ENCODE assay signal across 35 cellular contexts in genomic region chr2:70528276-70528675, GRCh38. TPM values are rescaled to one million over a fixed set of nuclear protein-coding genes. Genes with fewer than 3 reads are reported as not detected.
"Had no signal": no experiment of that assay in that cellular context is flagged by ENCODE, and none has a peak within 500 bp of the region (broad histone marks: within the 10 kb centered on the region; RNA-seq: fewer than 3 reads in every experiment).

No MANE protein-coding gene starts in this region.

- H3K4me3 Mint-ChIP-seq: activated B cell treated with CpG ODN at 0.5 μM for 24 hours; activated CD8-positive, alpha-beta T cell treated with anti-CD3 and anti-CD28 coated beads for 36 hours; activated naive CD4-positive, alpha-beta T cell treated with anti-CD3 and anti-CD28 coated beads for 36 hours; activated naive CD4-positive, alpha-beta T cell treated with anti-CD3 and anti-CD28 coated beads, Interleukin-2, amount 50 U/mL, for 24 hours; activated naive CD8-positive, alpha-beta T cell treated with anti-CD3 and anti-CD28 coated beads for 36 hours; activated naive CD8-positive, alpha-beta T cell treated with anti-CD3 and anti-CD28 coated beads, Interleukin-2, amount 50 U/mL, for 24 hours; activated T-cell treated with anti-CD3 and anti-CD28 coated beads, Interleukin-2, amount 50 U/mL, for 4 hours; activated T-helper 1 cell treated with anti-CD3 and anti-CD28 coated beads, Interleukin-12 subunit alpha, Interleukin-12 subunit beta, Interleukin-2, Interleukin-4 antibody, amounts not matched to agents 30 ng/mL and 10 ng/mL and 1 ng/mL, durations not matched to agents 14 hours and 24 hours and 36 hours; brain; T-helper 1 cell treated with Interleukin-12 subunit alpha and Interleukin-12 subunit beta and Interleukin-4 antibody, amounts not matched to agents 30 μg/mL and 1 μg/mL, for 36 hours had no signal

- H3K4me3 ChIP-seq: adrenal gland, breast epithelium, cardiac muscle cell, colonic mucosa, gastrocnemius medialis, heart left ventricle had no signal

- H3K27ac Mint-ChIP-seq: activated B cell treated with CpG ODN at 0.5 μM for 24 hours; activated CD8-positive, alpha-beta T cell treated with anti-CD3 and anti-CD28 coated beads for 36 hours; activated naive CD4-positive, alpha-beta T cell treated with anti-CD3 and anti-CD28 coated beads for 36 hours; activated naive CD4-positive, alpha-beta T cell treated with anti-CD3 and anti-CD28 coated beads, Interleukin-2, amount 50 U/mL, for 24 hours; activated naive CD8-positive, alpha-beta T cell treated with anti-CD3 and anti-CD28 coated beads for 36 hours; activated naive CD8-positive, alpha-beta T cell treated with anti-CD3 and anti-CD28 coated beads, Interleukin-2, amount 50 U/mL, for 24 hours; activated T-helper 1 cell treated with anti-CD3 and anti-CD28 coated beads, Interleukin-12 subunit alpha, Interleukin-12 subunit beta, Interleukin-2, Interleukin-4 antibody, amounts not matched to agents 30 ng/mL and 10 ng/mL and 1 ng/mL, durations not matched to agents 14 hours and 24 hours and 36 hours; activated T-helper 2 cell treated with anti-CD3 and anti-CD28 coated beads, Interferon-gamma antibody, Interleukin-2, Interleukin-4, amounts not matched to agents 10 μg/mL and 5 μg/mL and 100 μg/mL, durations not matched to agents 14 hours and 24 hours and 36 hours; brain; T-helper 1 cell treated with Interleukin-12 subunit alpha and Interleukin-12 subunit beta and Interleukin-4 antibody, amounts not matched to agents 30 μg/mL and 1 μg/mL, for 36 hours had no signal

- H3K9me3 Mint-ChIP-seq: activated CD8-positive, alpha-beta T cell treated with anti-CD3 and anti-CD28 coated beads for 36 hours; activated naive CD4-positive, alpha-beta T cell treated with anti-CD3 and anti-CD28 coated beads, Interleukin-2, amount 50 U/mL, for 24 hours; activated T-cell treated with anti-CD3 and anti-CD28 coated beads, Interleukin-2, amount 50 U/mL, for 4 hours had no signal

- DNase-seq: activated B cell treated with CpG ODN at 0.5 μM for 24 hours; activated CD4-positive, alpha-beta T cell treated with anti-CD3 and anti-CD28 coated beads for 48 hours; activated CD4-positive, alpha-beta T cell treated with anti-CD3 and anti-CD28 coated beads, Interleukin-2, amount 50 U/mL, for 1 hour; activated CD4-positive, alpha-beta T cell treated with anti-CD3 and anti-CD28 coated beads, Interleukin-2, amount 50 U/mL, for 48 hours; activated CD8-positive, alpha-beta memory T cell treated with anti-CD3 and anti-CD28 coated beads for 24 hours; activated CD8-positive, alpha-beta T cell treated with anti-CD3 and anti-CD28 coated beads for 36 hours; activated effector memory CD4-positive, alpha-beta T cell treated with anti-CD3 and anti-CD28 coated beads, Interleukin-2, amount 50 U/mL, for 16 hours; activated naive CD4-positive, alpha-beta T cell treated with anti-CD3 and anti-CD28 coated beads for 36 hours; activated naive CD8-positive, alpha-beta T cell treated with anti-CD3 and anti-CD28 coated beads for 36 hours; activated naive CD8-positive, alpha-beta T cell treated with anti-CD3 and anti-CD28 coated beads, Interleukin-2, amount 50 U/mL, for 24 hours; activated T-cell treated with anti-CD3 and anti-CD28 coated beads, Interleukin-2, amount 50 U/mL, for 4 hours; adrenal gland; amygdala; aorta; central memory CD4-positive, alpha-beta T cell; cerebellar nuclear complex; colonic mucosa; effector CD8-positive, alpha-beta T cell; foreskin keratinocyte; gastrocnemius medialis; glutamatergic neuron; heart left ventricle; T1000; WERI-Rb-1 had no signal

- H3K27me3 Mint-ChIP-seq: activated CD8-positive, alpha-beta T cell treated with anti-CD3 and anti-CD28 coated beads for 36 hours; activated naive CD4-positive, alpha-beta T cell treated with anti-CD3 and anti-CD28 coated beads, Interleukin-2, amount 50 U/mL, for 24 hours; activated naive CD8-positive, alpha-beta T cell treated with anti-CD3 and anti-CD28 coated beads for 36 hours; activated naive CD8-positive, alpha-beta T cell treated with anti-CD3 and anti-CD28 coated beads, Interleukin-2, amount 50 U/mL, for 24 hours had no signal

- H3K27me3 ChIP-seq: adrenal gland, breast epithelium, cardiac muscle cell, colonic mucosa, foreskin keratinocyte, gastrocnemius medialis, heart left ventricle had no signal

- H3K4me1 Mint-ChIP-seq: brain had no signal

- H3K9me3 ChIP-seq: adrenal gland, breast epithelium, colonic mucosa, gastrocnemius medialis, heart left ventricle had no signal

- H3K4me1 ChIP-seq: gastrocnemius medialis had no signal

- H3K36me3 ChIP-seq: adrenal gland, breast epithelium, cardiac muscle cell, colonic mucosa, gastrocnemius medialis, heart left ventricle, WERI-Rb-1 had no signal

- H3K27ac ChIP-seq: adrenal gland, breast epithelium, cardiac muscle cell, colonic mucosa, foreskin keratinocyte, gastrocnemius medialis, heart left ventricle, WERI-Rb-1 had no signal

- ATAC-seq: activated CD4-positive, CD25-positive, alpha-beta regulatory T cell treated with anti-CD3 and anti-CD28 coated beads, Interleukin-2, amount 50 U/mL, for 24 hours; activated CD8-positive, alpha-beta T cell treated with anti-CD3 and anti-CD28 coated beads for 36 hours; activated naive CD8-positive, alpha-beta T cell treated with anti-CD3 and anti-CD28 coated beads, Interleukin-2, amount 50 U/mL, for 24 hours; activated T-cell treated with anti-CD3 and anti-CD28 coated beads, Interleukin-2, amount 50 U/mL, for 4 hours; esophagus mucosa; foreskin keratinocyte; gastrocnemius medialis had no signal

- FAIRE-seq: endometrium, endothelial cell of umbilical vein had no signal

- H3K36me3 Mint-ChIP-seq: activated naive CD8-positive, alpha-beta T cell treated with anti-CD3 and anti-CD28 coated beads for 36 hours; brain had no signal

RNA-seq across cellular contexts. Expression of gene TGFA, which starts 25.4 kb away (rescaled TPM):
- total RNA-seq: activated T-helper 1 cell treated with anti-CD3 and anti-CD28 coated beads, Interleukin-12 subunit alpha, Interleukin-12 subunit beta, Interleukin-2, Interleukin-4 antibody, amounts not matched to agents 30 ng/mL and 10 ng/mL and 1 ng/mL, durations not matched to agents 14 hours and 24 hours and 36 hours; activated T-helper 2 cell treated with anti-CD3 and anti-CD28 coated beads, Interferon-gamma antibody, Interleukin-2, Interleukin-4, amounts not matched to agents 10 μg/mL and 5 μg/mL and 100 μg/mL, durations not matched to agents 14 hours and 24 hours and 36 hours had no signal
- polyA plus RNA-seq: cardiac muscle cell had no signal
